Comparison of ENCODE assay signal across 16 cellular contexts in the genomic region with DNA sequence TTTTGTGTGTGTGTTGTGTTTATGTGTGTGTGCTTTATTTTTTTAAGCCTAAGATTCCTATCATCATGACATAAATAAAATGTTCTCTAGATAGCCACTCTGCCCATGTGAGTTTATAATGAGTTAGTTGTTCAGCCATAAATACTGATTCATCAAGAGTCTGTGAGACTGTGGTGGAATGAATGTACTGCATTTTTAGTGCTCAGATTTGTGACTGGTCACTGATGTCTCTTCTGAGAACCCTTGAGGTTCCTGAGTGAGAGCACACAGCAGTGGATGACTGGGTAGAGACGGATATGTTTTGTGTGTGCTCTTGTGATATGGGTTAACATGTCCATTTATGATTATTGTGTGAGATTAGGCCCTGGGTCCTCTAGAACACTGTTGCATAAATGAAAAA. TPM values are rescaled to one million over a fixed set of nuclear protein-coding genes. Genes with fewer than 3 reads are reported as not detected.
DNase-seq lines count a peak whose midpoint lies in the region; ATAC-seq and TF ChIP-seq lines count a peak whose summit lies in the region.
"Had no signal": no experiment of that assay in that cellular context is flagged by ENCODE, and none has a peak within 500 bp of the region (broad histone marks: within the 10 kb centered on the region; RNA-seq: fewer than 3 reads in every experiment).

No MANE protein-coding gene starts in this region.

- H3K9me2 ChIP-seq in MM.1S (replicated peaks; ENCODE audit: insufficient read depth, low read length) = no peaks in the 10 kb centered on the region

- H3K36me3 Mint-ChIP-seq in CD4-positive, CD25-positive, alpha-beta regulatory T cell = peaks cover 50% of the 10 kb centered on the region
- H3K36me3 Mint-ChIP-seq in naive thymus-derived CD4-positive, alpha-beta T cell = peaks cover 22 to 54% (median 32%) of the 10 kb centered on the region in 5 donors

- no peak overlapping the region for H2AFZ ChIP-seq in MM.1S (ENCODE audit: low read length)

- H3K27ac ChIP-seq in CD4-positive, CD25-positive, alpha-beta regulatory T cell (ENCODE audit: insufficient read depth, low read length, poor library complexity, severe bottlenecking) = no peak overlapping the region
- peak overlapping the region; percentile 33 for H3K27ac ChIP-seq in angular gyrus (ENCODE audit: low read depth, low read length)
- H3K27ac ChIP-seq in naive thymus-derived CD4-positive, alpha-beta T cell (ENCODE audit: low read depth, low read length) = no peak overlapping the region
- no peak overlapping the region for H3K27ac ChIP-seq in caudate nucleus (ENCODE audit: low read depth, low read length)
- no peak overlapping the region for H3K27ac ChIP-seq in MM.1S (ENCODE audit: low read length)
- H3K27ac ChIP-seq: prostate gland, SJSA1, stomach had no signal

- no peaks in the 10 kb centered on the region for H3K9me3 Mint-ChIP-seq in CD4-positive, CD25-positive, alpha-beta regulatory T cell
- no peaks in the 10 kb centered on the region for H3K9me3 Mint-ChIP-seq in naive thymus-derived CD4-positive, alpha-beta T cell

- peaks cover 44% of the 10 kb centered on the region for H3K79me2 ChIP-seq in MM.1S (ENCODE audit: low read length)

- POLR2A ChIA-PET in naive thymus-derived CD4-positive, alpha-beta T cell (lab: Charles Lee) = no interaction called here

- no peak overlapping the region for H3K9ac ChIP-seq in MM.1S (ENCODE audit: low read length)

- intact Hi-C loops in naive thymus-derived CD4-positive, alpha-beta T cell (cut with micrococcal nuclease) = no loop called here

- no peak overlapping the region for H3K4me3 Mint-ChIP-seq in CD4-positive, CD25-positive, alpha-beta regulatory T cell
- no peak overlapping the region for H3K4me3 Mint-ChIP-seq in naive thymus-derived CD4-positive, alpha-beta T cell

- H3K27me3 ChIP-seq in CD4-positive, CD25-positive, alpha-beta regulatory T cell (ENCODE audit: control insufficient read depth, insufficient read depth, low read length) = no peaks in the 10 kb centered on the region
- H3K27me3 ChIP-seq in naive thymus-derived CD4-positive, alpha-beta T cell (ENCODE audit: control insufficient read depth in 2 of 2, insufficient read depth in 2 of 2, low read length in 2 of 2) = no peaks in the 10 kb centered on the region
- no peaks in the 10 kb centered on the region for H3K27me3 ChIP-seq in MM.1S (replicated peaks; ENCODE audit: insufficient read depth, low read length)
- H3K27me3 ChIP-seq: SJSA1, stomach had no signal

- H3K9me3 ChIP-seq in CD4-positive, CD25-positive, alpha-beta regulatory T cell (ENCODE audit: control insufficient read depth in 2 of 2, low read length in 2 of 2) = no peaks in the 10 kb centered on the region
- no peaks in the 10 kb centered on the region for H3K9me3 ChIP-seq in naive thymus-derived CD4-positive, alpha-beta T cell (ENCODE audit: control insufficient read depth in 2 of 3, low read length in 3 of 3)
- no peaks in the 10 kb centered on the region for H3K9me3 ChIP-seq in MM.1S (replicated peaks; ENCODE audit: insufficient read depth, low read length)
- H3K9me3 ChIP-seq: prostate gland, SJSA1, stomach had no signal

- H3K4me1 ChIP-seq in CD4-positive, CD25-positive, alpha-beta regulatory T cell (ENCODE audit: control insufficient read depth, insufficient read depth, low read length, poor library complexity, severe bottlenecking) = peaks cover 11% of the 10 kb centered on the region
- peaks cover 0 to 3% of the 10 kb centered on the region in 2 donors for H3K4me1 ChIP-seq in naive thymus-derived CD4-positive, alpha-beta T cell (ENCODE audit: control insufficient read depth in 2 of 2, insufficient read depth in 2 of 2, low read length in 2 of 2)
- H3K4me1 ChIP-seq in MM.1S (ENCODE audit: low read length) = peaks cover 14% of the 10 kb centered on the region
- H3K4me1 ChIP-seq: prostate gland, SJSA1 had no signal

- peak overlapping the region in 2 of 3 donors; percentile 57 to 62 for H3K27ac Mint-ChIP-seq in CD4-positive, CD25-positive, alpha-beta regulatory T cell
- H3K27ac Mint-ChIP-seq in naive thymus-derived CD4-positive, alpha-beta T cell = peak overlapping the region in 5 of 9 donors; percentile 6 to 75 (median 36)

- no peak overlapping the region for H3K4me2 ChIP-seq in MM.1S (ENCODE audit: low read depth, low read length)

- CTCF ChIA-PET in naive thymus-derived CD4-positive, alpha-beta T cell (lab: Charles Lee) = no interaction called here

- peaks cover 16% of the 10 kb centered on the region; the same call in 1 of the 2 replicates for H3F3A ChIP-seq in MM.1S (ENCODE audit: insufficient read depth, low read length)

- no peak overlapping the region for H3K4me3 ChIP-seq in CD4-positive, CD25-positive, alpha-beta regulatory T cell (ENCODE audit: low read depth, low read length)
- H3K4me3 ChIP-seq in naive thymus-derived CD4-positive, alpha-beta T cell (ENCODE audit: low read length) = no peak overlapping the region
- no peak overlapping the region for H3K4me3 ChIP-seq in MM.1S (ENCODE audit: low read length)
- H3K4me3 ChIP-seq: prostate gland, SJSA1, stomach had no signal

- DNase-seq in CD4-positive, CD25-positive, alpha-beta regulatory T cell = no peak
- peak; percentile 25 for DNase-seq in ELR (ENCODE audit: low read depth)
- no peak for DNase-seq in naive thymus-derived CD4-positive, alpha-beta T cell
- DNase-seq in caudate nucleus (lab: John Stamatoyannopoulos, UW) = no peak
- DNase-seq in NCI-H1092 treated with DMSO at 0.1 percent for 48 hours (lab: John Stamatoyannopoulos, UW) = no peak
- no peak for DNase-seq in MM.1S
- DNase-seq: activated naive CD4-positive, alpha-beta T cell; DND-41; effector CD8-positive, alpha-beta T cell; NCI-H1694 treated with DMSO at 0.1 percent for 48 hours; NCI-H345; stimulated activated CD4-positive, alpha-beta T cell treated with anti-CD3 and anti-CD28 coated beads, Interleukin-15, amount 100 ng/mL, for 24 hours; stomach had no signal

- peaks cover 19 to 31% (median 23%) of the 10 kb centered on the region in 4 donors for H3K4me1 Mint-ChIP-seq in CD4-positive, CD25-positive, alpha-beta regulatory T cell
- peaks cover 11 to 34% (median 18%) of the 10 kb centered on the region in 7 donors for H3K4me1 Mint-ChIP-seq in naive thymus-derived CD4-positive, alpha-beta T cell

- no peak for TF ChIP-seq CTCF in MM.1S (IDR thresholded peaks at IDR 0.05; ENCODE audit: low read length)

- no peaks in the 10 kb centered on the region for H3K27me3 Mint-ChIP-seq in CD4-positive, CD25-positive, alpha-beta regulatory T cell
- no peaks in the 10 kb centered on the region for H3K27me3 Mint-ChIP-seq in naive thymus-derived CD4-positive, alpha-beta T cell

- H3K36me3 ChIP-seq in CD4-positive, CD25-positive, alpha-beta regulatory T cell (ENCODE audit: control insufficient read depth, insufficient read depth, low read length) = peaks cover 79% of the 10 kb centered on the region
- peaks cover 29 to 80% (median 39%) of the 10 kb centered on the region in 3 experiments for H3K36me3 ChIP-seq in naive thymus-derived CD4-positive, alpha-beta T cell (ENCODE audit: control insufficient read depth in 2 of 3, insufficient read depth in 3 of 3, low read length in 3 of 3)
- H3K36me3 ChIP-seq in MM.1S (replicated peaks; ENCODE audit: insufficient read depth, low read length) = peaks cover 13% of the 10 kb centered on the region; the same call in 1 of the 2 replicates

- H4K20me1 ChIP-seq in MM.1S (ENCODE audit: insufficient read depth, low read length) = 0 out of 2 replicates have a peak, but pooled peaks cover 5% of the 10 kb centered on the region

- no peak for ATAC-seq in CD4-positive, CD25-positive, alpha-beta regulatory T cell (ENCODE audit: low read depth in 2 of 2)
- no peak for ATAC-seq in naive thymus-derived CD4-positive, alpha-beta T cell

RNA-seq across cellular contexts. Expression of a gene that starts 51.2 kb away (rescaled TPM):
- total RNA-seq in CD4-positive, CD25-positive, alpha-beta regulatory T cell = 120 TPM
- 10 to 100 TPM; 17.7 to 32.2 (median 24.4) TPM for polyA plus RNA-seq in CD4-positive, CD25-positive, alpha-beta regulatory T cell
- total RNA-seq in naive thymus-derived CD4-positive, alpha-beta T cell = 100 to 1,000 TPM; 120 to 157 (median 153) TPM
- polyA plus RNA-seq in naive thymus-derived CD4-positive, alpha-beta T cell = 10 to 100 TPM; 28.7 to 49.4 TPM
